ENCODE assay signal across 27 cellular contexts in genomic region chr2:65453916-65454315, GRCh38. TPM values are rescaled to one million over a fixed set of nuclear protein-coding genes. Genes with fewer than 3 reads are reported as not detected.
DNase-seq lines count a peak whose midpoint lies in the region; ATAC-seq, FAIRE-seq and TF ChIP-seq lines count a peak whose summit lies in the region.
"Had no signal": no experiment of that assay in that cellular context is flagged by ENCODE, and none has a peak within 500 bp of the region (broad histone marks: within the 10 kb centered on the region; RNA-seq: fewer than 3 reads in every experiment).

No MANE protein-coding gene starts in this region.

- H3K36me3 ChIP-seq in adipocyte (ENCODE audit: control insufficient read depth, insufficient read depth, low read length, severe bottlenecking), result no peaks in the 10 kb centered on the region
- H3K36me3 ChIP-seq in kidney (ENCODE audit: control insufficient read depth in 1 of 2, insufficient read depth in 2 of 2, low read length in 2 of 2), result no peaks in the 10 kb centered on the region
- H3K36me3 ChIP-seq: prostate gland, sigmoid colon, stomach had no signal

- DNase-seq in AG08395 (ENCODE audit: low spot score) (peak; percentile 62), GM04503 (ENCODE audit: low read depth) (peak; percentile 43), adipocyte (ENCODE audit: low read depth) (peak; percentile 44), foreskin keratinocyte (peak; percentile 42 to 83), OCI-M2 (lab: John Stamatoyannopoulos, UW; ENCODE audit: unreplicated experiment) (no peak), kidney (no peak), nephron progenitor cell (no peak), retina (no peak)
- DNase-seq: activated CD4-positive, alpha-beta T cell treated with anti-CD3 and anti-CD28 coated beads for 48 hours; activated naive CD4-positive, alpha-beta T cell treated with anti-CD3 and anti-CD28 coated beads, Interleukin-2, amount 10 ng/mL, durations not matched to agents 7 days and 5 days; amygdala; midbrain; MM.1S; naive B cell; NCI-H1105 treated with DMSO at 0.1 percent for 48 hours; NCI-H1930; NCI-H526 treated with DMSO at 0.1 percent for 48 hours; NK-92 treated with Interleukin-12 subunit alpha and Interleukin-12 subunit beta, amount 100 ng/mL, for 24 hours; SHP77 treated with DMSO at 0.1 percent for 48 hours; sigmoid colon; stimulated activated CD4-positive, alpha-beta T cell treated with anti-CD3 and anti-CD28 coated beads, Interleukin-4, amount 100 ng/mL, for 1 hour; stomach; T1000 had no signal

- no peaks in the 10 kb centered on the region for H3K9me3 ChIP-seq in adipocyte (ENCODE audit: control insufficient read depth, low read length)
- no peaks in the 10 kb centered on the region for H3K9me3 ChIP-seq in kidney (ENCODE audit: control insufficient read depth in 1 of 2, low read length in 2 of 2)
- H3K9me3 ChIP-seq: prostate gland, sigmoid colon, stomach had no signal

- no peak overlapping the region for H3K4me3 Mint-ChIP-seq in nephron progenitor cell
- H3K4me3 Mint-ChIP-seq: activated naive CD4-positive, alpha-beta T cell treated with anti-CD3 and anti-CD28 coated beads, Interleukin-2, amount 10 ng/mL, durations not matched to agents 7 days and 5 days; activated T-helper 17 cell treated with anti-CD3 and anti-CD28 coated beads, Interleukin-2, amount 50 U/mL, for 72 hours; naive B cell had no signal

- H3K9me3 Mint-ChIP-seq in nephron progenitor cell, result peaks cover 5% of the 10 kb centered on the region
- H3K9me3 Mint-ChIP-seq: activated naive CD4-positive, alpha-beta T cell treated with anti-CD3 and anti-CD28 coated beads, Interleukin-2, amount 10 ng/mL, durations not matched to agents 7 days and 5 days; activated T-helper 17 cell treated with anti-CD3 and anti-CD28 coated beads, Interleukin-2, amount 50 U/mL, for 72 hours had no signal

- no peak overlapping the region for H3K4me3 ChIP-seq in adipocyte (ENCODE audit: low read length)
- no peak overlapping the region for H3K4me3 ChIP-seq in kidney (ENCODE audit: low read length in 2 of 2)
- H3K4me3 ChIP-seq: prostate gland, sigmoid colon, stomach had no signal

- FAIRE-seq in kidney (lab: Jason Lieb, UNC), result no peak
- FAIRE-seq: A204.1 had no signal

- H3K27me3 Mint-ChIP-seq in nephron progenitor cell (ENCODE audit: low read depth, poor library complexity), result peaks cover 9% of the 10 kb centered on the region

- ATAC-seq in foreskin keratinocyte, result no peak
- ATAC-seq: activated T-helper 17 cell treated with anti-CD3 and anti-CD28 coated beads, Interleukin-2, amount 50 U/mL, for 72 hours; HCT116 had no signal

- H3K27me3 ChIP-seq in adipocyte (replicated peaks; ENCODE audit: control insufficient read depth, insufficient read depth, low read length) (no peaks in the 10 kb centered on the region), foreskin keratinocyte (no peaks in the 10 kb centered on the region)
- H3K27me3 ChIP-seq: sigmoid colon, stomach had no signal

- no peak overlapping the region for H3K9ac ChIP-seq in adipocyte (ENCODE audit: low read length)
- H3K9ac ChIP-seq in kidney (ENCODE audit: low read length in 2 of 2), result no peak overlapping the region

- intact Hi-C loops in kidney (cut with DNase I), result no loop called here

- H3K4me1 ChIP-seq in adipocyte (ENCODE audit: control insufficient read depth, insufficient read depth, low read length), result peaks cover 17% of the 10 kb centered on the region
- peaks cover 2% of the 10 kb centered on the region for H3K4me1 ChIP-seq in foreskin keratinocyte
- no peaks in the 10 kb centered on the region for H3K4me1 ChIP-seq in kidney (ENCODE audit: control insufficient read depth in 1 of 2, insufficient read depth in 1 of 2, low read depth in 1 of 2, low read length in 2 of 2)
- H3K4me1 ChIP-seq: prostate gland, sigmoid colon, stomach had no signal

- peaks cover 8% of the 10 kb centered on the region for H3K4me1 Mint-ChIP-seq in nephron progenitor cell
- H3K4me1 Mint-ChIP-seq: activated naive CD4-positive, alpha-beta T cell treated with anti-CD3 and anti-CD28 coated beads, Interleukin-2, amount 10 ng/mL, durations not matched to agents 7 days and 5 days; activated T-helper 17 cell treated with anti-CD3 and anti-CD28 coated beads, Interleukin-2, amount 50 U/mL, for 72 hours; naive B cell had no signal

- H3K27ac Mint-ChIP-seq in nephron progenitor cell, result no peak overlapping the region
- H3K27ac Mint-ChIP-seq: activated naive CD4-positive, alpha-beta T cell treated with anti-CD3 and anti-CD28 coated beads, Interleukin-2, amount 10 ng/mL, durations not matched to agents 7 days and 5 days; activated T-helper 17 cell treated with anti-CD3 and anti-CD28 coated beads, Interleukin-2, amount 50 U/mL, for 72 hours; naive B cell had no signal

- no peaks in the 10 kb centered on the region for H3K36me3 Mint-ChIP-seq in nephron progenitor cell (ENCODE audit: low read depth)
- H3K36me3 Mint-ChIP-seq: activated naive CD4-positive, alpha-beta T cell treated with anti-CD3 and anti-CD28 coated beads, Interleukin-2, amount 10 ng/mL, durations not matched to agents 7 days and 5 days; naive B cell had no signal

- no peak overlapping the region for H3K27ac ChIP-seq in foreskin keratinocyte
- H3K27ac ChIP-seq in kidney (ENCODE audit: low read depth in 2 of 2, low read length in 2 of 2), result no peak overlapping the region
- H3K27ac ChIP-seq: prostate gland, sigmoid colon, stomach had no signal

- TF ChIP-seq CTCF in foreskin keratinocyte (conservative IDR thresholded peaks at IDR 0.05) (no peak), kidney (IDR thresholded peaks at IDR 0.05; ENCODE audit: borderline replicate concordance, extremely low read depth, insufficient read depth) (no peak), nephron progenitor cell (IDR thresholded peaks at IDR 0.05) (no peak)

RNA-seq across cellular contexts. Expression of gene SPRED2, which starts 21.5 kb away (rescaled TPM):
- total RNA-seq in foreskin keratinocyte, result 29.0 and 32.0 TPM in 2 replicates
- 14.0 and 16.6 TPM in 2 replicates for polyA plus RNA-seq in foreskin keratinocyte
- total RNA-seq in kidney, result 42.3 TPM
- 8.9 TPM for polyA plus RNA-seq in kidney (ENCODE audit: insufficient read depth, low read depth, low replicate concordance)

Comparison
In these comparisons a context has a peak if more than half of its experiments do, and no peak if none do; other contexts are left out.
1. DNase-seq: peak in AG08395 (single experiment), GM04503 (single experiment), adipocyte (single experiment) and foreskin keratinocyte (2 of 2); none in OCI-M2 (single experiment), kidney (single experiment), nephron progenitor cell (single experiment) and retina (single experiment).